In the genomic region with DNA sequence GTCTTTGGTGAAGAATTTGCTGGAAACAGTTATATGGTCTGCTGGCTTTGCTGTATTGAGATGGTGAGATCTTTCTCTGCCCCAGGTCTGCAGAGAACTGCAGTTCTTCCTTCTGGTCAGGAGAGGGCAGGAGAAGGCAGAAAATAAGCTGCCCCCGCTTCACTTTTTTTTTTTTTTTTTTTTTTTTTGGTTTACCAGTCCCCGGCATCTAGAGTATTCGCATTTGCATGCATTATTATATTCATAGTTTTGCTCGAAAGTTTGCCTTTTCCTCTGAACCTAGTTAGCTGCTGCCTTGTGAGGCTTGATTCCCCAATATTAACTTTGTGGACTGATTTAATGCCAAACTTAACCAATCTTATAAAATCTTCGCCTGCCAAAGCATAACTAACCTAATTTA, we compare ENCODE assay signal across 8 cellular contexts. TPM values are rescaled to one million over a fixed set of nuclear protein-coding genes. Genes with fewer than 3 reads are reported as not detected.
A peak's percentile ranks its signal among the peaks of the same experiment; 100 is the strongest.
DNase-seq lines count a peak whose midpoint lies in the region; ATAC-seq and TF ChIP-seq lines count a peak whose summit lies in the region.

No MANE protein-coding gene starts in this region.

- no peak for TF ChIP-seq EP300 in suprapubic skin (IDR thresholded peaks at IDR 0.05)

- no peaks in the 10 kb centered on the region for H4K20me1 ChIP-seq in KMS-11 (ENCODE audit: insufficient read depth)
- H4K20me1 ChIP-seq in mammary epithelial cell (ENCODE audit: insufficient read depth, low read length) = no peaks in the 10 kb centered on the region

- no peak overlapping the region for H3K4me2 ChIP-seq in KMS-11
- no peak overlapping the region for H3K4me2 ChIP-seq in mammary epithelial cell (ENCODE audit: insufficient read depth, low read depth, low read length)

- H3K4me3 ChIP-seq in KMS-11 (IDR thresholded peaks at IDR 0.05; ENCODE audit: insufficient read depth, low read depth, low read length) (no peak overlapping the region), Peyer's patch (no peak overlapping the region), mammary epithelial cell (replicated peaks in 1 of 3; ENCODE audit: insufficient read depth in 1 of 3, low read depth in 2 of 3, low read length in 3 of 3) (no peak overlapping the region), suprapubic skin (no peak overlapping the region)

- no peak overlapping the region for H3K9ac ChIP-seq in KMS-11
- H3K9ac ChIP-seq in mammary epithelial cell (ENCODE audit: insufficient read depth, low read length) = no peak overlapping the region

- peak; percentile 68 for DNase-seq in activated effector memory CD4-positive, alpha-beta T cell treated with anti-CD3 and anti-CD28 coated beads, Interleukin-2, amount 50 U/mL, for 16 hours
- DNase-seq in activated effector memory CD4-positive, alpha-beta T cell treated with Interleukin-2 at 50 U/mL for 16 hours = no peak
- DNase-seq in Peyer's patch (peak in 1 of 3 donors; percentile 64), mammary epithelial cell (peak; percentile 32), left colon (no peak), suprapubic skin (ENCODE audit: low spot score in 2 of 2) (no peak), NCI-H128 (lab: John Stamatoyannopoulos, UW; ENCODE audit: unreplicated experiment) (no peak)

- no peaks in the 10 kb centered on the region for H3K9me3 ChIP-seq in Peyer's patch
- no peaks in the 10 kb centered on the region for H3K9me3 ChIP-seq in mammary epithelial cell (replicated peaks; ENCODE audit: insufficient read depth, low read length)
- H3K9me3 ChIP-seq in suprapubic skin = no peaks in the 10 kb centered on the region

- 15% methylated on average over 5 of the region's 5 CpGs for WGBS in mammary epithelial cell (ENCODE audit: low coverage, missing lambda C conversion rate)
- 15% methylated on average over 5 of the region's 5 CpGs for WGBS in suprapubic skin

- H3K4me1 ChIP-seq in KMS-11 (ENCODE audit: low read depth, poor library complexity, severe bottlenecking) (peaks cover 5% of the 10 kb centered on the region), Peyer's patch (no peaks in the 10 kb centered on the region), mammary epithelial cell (ENCODE audit: insufficient read depth, low read length) (no peaks in the 10 kb centered on the region), suprapubic skin (no peaks in the 10 kb centered on the region)

- H2AFZ ChIP-seq in KMS-11 (ENCODE audit: low read depth) (peak overlapping the region; percentile 28; the same call in 1 of the 2 replicates), mammary epithelial cell (ENCODE audit: low read depth, low read length) (no peak overlapping the region)

- dilution Hi-C loops in mammary epithelial cell (cut with HindIII; ENCODE audit: low sequenced_read_pairs) = loop anchor here (5.0 to 10.0 kb wide), 3 partner anchors 52 to 600 kb away; no protein-coding TSS in a partner anchor

- H3K27ac ChIP-seq in KMS-11 (no peak overlapping the region), Peyer's patch (no peak overlapping the region), mammary epithelial cell (ENCODE audit: insufficient read depth, low read depth, low read length) (no peak overlapping the region), suprapubic skin (no peak overlapping the region)

- intact Hi-C loops in mammary epithelial cell (cut with micrococcal nuclease) (loop anchor here (1.0 to 5.0 kb wide), 7 partner anchors 122 to 649 kb away; partner anchors contain the start of genes ABCC5 and EIF2B5), left colon (cut with DNase I, micrococcal nuclease) (loop anchor here in 1 of 2 donors (10.0 kb wide), 1 partner anchor 120 kb away; the partner anchor contains the start of gene ABCC5)

- TF ChIP-seq POLR2A in Peyer's patch (IDR thresholded peaks at IDR 0.05) (no peak), suprapubic skin (IDR thresholded peaks at IDR 0.05) (no peak)

- H3K27me3 ChIP-seq in KMS-11 (ENCODE audit: insufficient read depth, low read depth) (no peaks in the 10 kb centered on the region), Peyer's patch (no peaks in the 10 kb centered on the region), mammary epithelial cell (ENCODE audit: insufficient read depth, low read length) (no peaks in the 10 kb centered on the region), suprapubic skin (peaks cover 7% of the 10 kb centered on the region)

- TF ChIP-seq CTCF in KMS-11 (conservative IDR thresholded peaks at IDR 0.05; ENCODE audit: low read depth, low read length) (peak; percentile 89), Peyer's patch (IDR thresholded peaks at IDR 0.05) (peak; percentile 57 to 84 (median 80)), mammary epithelial cell (conservative IDR thresholded peaks at IDR 0.05 in 1 of 2, IDR thresholded peaks at IDR 0.05 in 1 of 2; ENCODE audit: extremely low read depth in 1 of 2, insufficient read depth in 1 of 2, low read depth in 1 of 2, low read length in 2 of 2) (peak; percentile 83 to 92), suprapubic skin (IDR thresholded peaks at IDR 0.05) (peak; percentile 62 to 73)

- H3K79me2 ChIP-seq in KMS-11 (ENCODE audit: insufficient read depth, low read depth) (no peaks in the 10 kb centered on the region), mammary epithelial cell (ENCODE audit: insufficient read depth, low read length) (no peaks in the 10 kb centered on the region)

- no TSS peak for BruUV-seq in mammary epithelial cell (replicated peaks; lab: Mats Ljungman, UMichigan)

- ATAC-seq in left colon = peak; percentile 57

- in situ Hi-C loops in mammary epithelial cell (cut with MboI; ENCODE audit: low sequenced_read_pairs in 2 of 2) = loop anchor here (5.0 to 10.0 kb wide), 2 partner anchors 122 to 390 kb away; partner anchors contain the start of gene ABCC5 (in 1 of the 2)

- H3K36me3 ChIP-seq in KMS-11 (ENCODE audit: insufficient read depth) (no peaks in the 10 kb centered on the region), Peyer's patch (no peaks in the 10 kb centered on the region), mammary epithelial cell (ENCODE audit: insufficient read depth, low read length) (no peaks in the 10 kb centered on the region), suprapubic skin (no peaks in the 10 kb centered on the region)

- CTCF ChIA-PET in mammary epithelial cell (lab: Charles Lee; ENCODE audit: low non-redundant PET) = interaction anchor here (0.5 to 0.7 kb wide), 8 partner anchors 120 to 518 kb away, joined by 3 to 19 read pairs (median 4); partner anchors contain the start of gene ABCC5

RNA-seq across cellular contexts. Expression of gene PARL, which starts 10.6 kb away (rescaled TPM):
- 10 to 100 TPM; 22.3 to 69.9 (median 43.9) TPM for total RNA-seq in Peyer's patch
- 10 to 100 TPM; 33.0 to 70.4 TPM for total RNA-seq in mammary epithelial cell
- polyA plus RNA-seq in mammary epithelial cell = 39.6 TPM
- 31.3 TPM for polyA minus RNA-seq in mammary epithelial cell
- 10 to 100 TPM; 60.6 to 78.0 TPM for total RNA-seq in left colon
- 10 to 100 TPM; 26.5 to 41.3 (median 32.9) TPM for total RNA-seq in suprapubic skin

Comparison
In these comparisons a context has a peak if more than half of its experiments do, and no peak if none do; other contexts are left out.
1. DNase-seq: peak in activated effector memory CD4-positive, alpha-beta T cell treated with anti-CD3 and anti-CD28 coated beads, Interleukin-2, amount 50 U/mL, for 16 hours (single experiment) and mammary epithelial cell (single experiment); none in activated effector memory CD4-positive, alpha-beta T cell treated with Interleukin-2 at 50 U/mL for 16 hours (single experiment), left colon (0 of 2), suprapubic skin (0 of 2) and NCI-H128 (single experiment).
2. Peak in every context shown above with its lines, with median percentiles within 50 percentile points of each other: CTCF ChIP-seq.